In the genomic region with DNA sequence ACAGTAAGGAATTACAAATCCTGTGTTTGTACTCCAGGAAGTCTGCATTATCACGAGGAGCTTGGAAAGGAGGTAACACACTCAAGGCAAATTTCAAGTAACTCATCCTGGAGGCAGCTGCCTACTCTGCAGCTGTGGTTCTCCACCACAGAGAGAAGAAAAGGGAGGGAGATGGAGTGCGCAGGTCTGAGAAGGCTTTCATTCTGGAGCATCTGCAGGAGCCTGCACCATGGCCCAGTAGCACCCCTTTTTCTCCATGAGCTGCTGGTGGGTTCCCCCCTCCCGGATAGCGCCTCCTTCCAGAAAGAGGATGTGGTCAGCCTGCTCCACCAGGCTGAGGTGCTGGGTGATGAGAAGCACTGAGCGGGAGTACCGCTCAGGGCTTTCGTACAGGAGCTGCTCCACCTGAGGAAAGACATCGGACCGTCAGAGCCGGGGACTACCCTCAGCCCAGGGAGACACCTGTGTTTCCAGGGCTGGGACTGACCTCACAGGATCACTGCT, we compare ENCODE assay signal across 8 cellular contexts. TPM values are rescaled to one million over a fixed set of nuclear protein-coding genes. Genes with fewer than 3 reads are reported as not detected.
DNase-seq lines count a peak whose midpoint lies in the region; ATAC-seq, FAIRE-seq and TF ChIP-seq lines count a peak whose summit lies in the region.

No MANE protein-coding gene starts in this region.

- H3K4me1 ChIP-seq in esophagus muscularis mucosa (peaks cover 24 to 57% (median 33%) of the 10 kb centered on the region in 4 donors), kidney (ENCODE audit: control insufficient read depth in 1 of 2, insufficient read depth in 1 of 2, low read depth in 1 of 2, low read length in 2 of 2) (peaks cover 0 to 15% of the 10 kb centered on the region in 2 donors)

- FAIRE-seq in kidney (lab: Jason Lieb, UNC), result no peak

- no peak for TF ChIP-seq CTCF in esophagus muscularis mucosa (IDR thresholded peaks at IDR 0.05)
- TF ChIP-seq CTCF in kidney (IDR thresholded peaks at IDR 0.05; ENCODE audit: borderline replicate concordance, extremely low read depth, insufficient read depth), result no peak

- DNase-seq in T-cell, result peak in 30 of 34 experiments; percentile 11 to 62 (median 36)
- peak; percentile 66 for DNase-seq in esophagus muscularis mucosa (ENCODE audit: extremely low spot score)
- DNase-seq in NCI-H2081 treated with DMSO at 0.1 percent for 48 hours (lab: John Stamatoyannopoulos, UW), result no peak
- DNase-seq in DMS114 treated with DMSO at 0.1 percent for 48 hours (lab: John Stamatoyannopoulos, UW; ENCODE audit: unreplicated experiment), result no peak
- no peak for DNase-seq in kidney

- 78% methylated on average over 9 of the region's 10 CpGs for WGBS in esophagus muscularis mucosa

- H3K27me3 ChIP-seq in esophagus muscularis mucosa, result no peaks in the 10 kb centered on the region

- peak overlapping the region in 1 of 2 donors; percentile 98 for H3K9ac ChIP-seq in kidney (ENCODE audit: low read length in 2 of 2)

- intact Hi-C loops in esophagus muscularis mucosa (cut with DNase I) (no loop called here), kidney (cut with DNase I) (no loop called here)

- H3K36me3 ChIP-seq in esophagus muscularis mucosa, result peaks cover 24 to 75% (median 62%) of the 10 kb centered on the region in 4 donors
- H3K36me3 ChIP-seq in kidney (ENCODE audit: control insufficient read depth in 1 of 2, insufficient read depth in 2 of 2, low read length in 2 of 2), result peaks cover 28 to 33% of the 10 kb centered on the region in 2 donors

- POLR2A ChIA-PET in T-cell (lab: Charles Lee), result interaction anchor here (0.7 to 2.9 kb wide), 8 partner anchors 8 to 126 kb away, joined by 3 to 47 read pairs (median 10); partner anchors contain the start of genes PSMB9 (in 2 of the 2), TAP1 (in 2 of the 2) and BRD2 (in 1 of the 2)

- no peaks in the 10 kb centered on the region for H3K9me3 Mint-ChIP-seq in T-cell
- H3K9me3 Mint-ChIP-seq in stimulated activated memory B cell treated with anti-CD40 and anti-IgM and Interleukin-4, amounts not matched to agents 10 μg/mL and 1 μg/mL and 100 μg/mL, for 72 hours, result no peaks in the 10 kb centered on the region

- peak overlapping the region in 3 of 4 donors; percentile 85 to 92 (median 86) for H3K27ac ChIP-seq in esophagus muscularis mucosa (replicated peaks in 1 of 4)
- H3K27ac ChIP-seq in kidney (ENCODE audit: low read depth in 2 of 2, low read length in 2 of 2), result peak overlapping the region in 1 of 2 donors; percentile 97

- CTCF ChIA-PET in T-cell (lab: Charles Lee), result interaction anchor here (0.6 to 3.1 kb wide), 9 partner anchors 9 to 139 kb away, joined by 3 to 65 read pairs (median 3); partner anchors contain the start of genes PSMB9 (in 1 of the 2) and TAP1 (in 1 of the 2)

- H3K4me3 ChIP-seq in esophagus muscularis mucosa (peak overlapping the region; percentile 7 to 87 (median 76)), kidney (ENCODE audit: low read length in 2 of 2) (peak overlapping the region in 1 of 2 donors; percentile 93)

- no peak for TF ChIP-seq EP300 in esophagus muscularis mucosa (IDR thresholded peaks at IDR 0.05)

- H3K4me3 Mint-ChIP-seq in T-cell, result peak overlapping the region; percentile 98 to 100 (median 100)
- H3K4me3 Mint-ChIP-seq in stimulated activated memory B cell treated with anti-CD40 and anti-IgM and Interleukin-4, amounts not matched to agents 10 μg/mL and 1 μg/mL and 100 μg/mL, for 72 hours, result peak overlapping the region; percentile 98

- peak; percentile 65 for TF ChIP-seq POLR2A in GM19193 (IDR thresholded peaks at IDR 0.05; ENCODE audit: extremely low read depth, insufficient read depth, insufficient read length)
- TF ChIP-seq POLR2A in esophagus muscularis mucosa (IDR thresholded peaks at IDR 0.05; ENCODE audit: low read depth), result no peak

- H3K4me1 Mint-ChIP-seq in T-cell, result peaks cover 77 to 94% (median 81%) of the 10 kb centered on the region in 3 donors
- peaks cover 71% of the 10 kb centered on the region for H3K4me1 Mint-ChIP-seq in stimulated activated memory B cell treated with anti-CD40 and anti-IgM and Interleukin-4, amounts not matched to agents 10 μg/mL and 1 μg/mL and 100 μg/mL, for 72 hours

- H3K9me3 ChIP-seq in esophagus muscularis mucosa (no peaks in the 10 kb centered on the region), kidney (ENCODE audit: control insufficient read depth in 1 of 2, low read length in 2 of 2) (no peaks in the 10 kb centered on the region)

- peaks cover 74% of the 10 kb centered on the region for H3K36me3 Mint-ChIP-seq in T-cell
- H3K36me3 Mint-ChIP-seq in stimulated activated memory B cell treated with anti-CD40 and anti-IgM and Interleukin-4, amounts not matched to agents 10 μg/mL and 1 μg/mL and 100 μg/mL, for 72 hours, result peaks cover 90% of the 10 kb centered on the region

- no peaks in the 10 kb centered on the region for H3K27me3 Mint-ChIP-seq in T-cell
- no peaks in the 10 kb centered on the region for H3K27me3 Mint-ChIP-seq in stimulated activated memory B cell treated with anti-CD40 and anti-IgM and Interleukin-4, amounts not matched to agents 10 μg/mL and 1 μg/mL and 100 μg/mL, for 72 hours

- H3K27ac Mint-ChIP-seq in T-cell, result peak overlapping the region; percentile 100
- H3K27ac Mint-ChIP-seq in stimulated activated memory B cell treated with anti-CD40 and anti-IgM and Interleukin-4, amounts not matched to agents 10 μg/mL and 1 μg/mL and 100 μg/mL, for 72 hours, result peak overlapping the region; percentile 100

- peak; percentile 4 to 12 (median 9) for ATAC-seq in T-cell (replicated peaks in 1 of 4)
- peak; percentile 6 for ATAC-seq in stimulated activated memory B cell treated with anti-CD40 and anti-IgM and Interleukin-4, amounts not matched to agents 10 μg/mL and 1 μg/mL and 100 μg/mL, for 72 hours
- no peak for ATAC-seq in HG03175 (IDR thresholded peaks at IDR 0.05; ENCODE audit: unreplicated experiment)

RNA-seq across cellular contexts. Expression of gene PSMB8, which starts 1.6 kb away (rescaled TPM):
- total RNA-seq in T-cell, result 100 to 1,000 TPM; 131 to 171 (median 150) TPM
- total RNA-seq in esophagus muscularis mucosa, result 10 to 100 TPM; 25.7 to 38.4 (median 32.4) TPM
- total RNA-seq in kidney, result 79.6 TPM
- 90.6 TPM for polyA plus RNA-seq in kidney (ENCODE audit: insufficient read depth, low read depth, low replicate concordance)

RNA-seq across cellular contexts. Expression of gene TAP2, which starts 6.9 kb away (rescaled TPM):
- total RNA-seq in T-cell (100 to 1,000 TPM; 116 to 147 (median 140) TPM), esophagus muscularis mucosa (10 to 100 TPM in 3 of 4 donors, 1 to 10 TPM in 1; 8.6 to 16.3 (median 13.4) TPM), kidney (37.6 TPM)
- polyA plus RNA-seq in kidney (ENCODE audit: insufficient read depth, low read depth, low replicate concordance), result 25.4 TPM

RNA-seq across cellular contexts. Expression of gene TAP1, which starts 8.1 kb away (rescaled TPM):
- total RNA-seq in T-cell, result 100 to 1,000 TPM; 117 to 163 (median 147) TPM
- 10 to 100 TPM; 28.7 to 45.7 (median 34.8) TPM for total RNA-seq in esophagus muscularis mucosa
- 45.4 TPM for total RNA-seq in kidney
- 32.1 TPM for polyA plus RNA-seq in kidney (ENCODE audit: insufficient read depth, low read depth, low replicate concordance)

RNA-seq across cellular contexts. Expression of gene PSMB9, which starts 8.6 kb away (rescaled TPM):
- 100 to 1,000 TPM; 110 to 173 (median 134) TPM for total RNA-seq in T-cell
- 10 to 100 TPM in 3 of 4 donors, 1 to 10 TPM in 1; 9.1 to 26.2 (median 20.5) TPM for total RNA-seq in esophagus muscularis mucosa
- total RNA-seq in kidney, result 56.6 TPM
- polyA plus RNA-seq in kidney (ENCODE audit: insufficient read depth, low read depth, low replicate concordance), result 52.8 TPM

RNA-seq across cellular contexts. Expression of gene HLA-DOB, which starts 28.6 kb away (rescaled TPM):
- total RNA-seq in T-cell, result 1 to 10 TPM; 3.3 to 8.2 (median 3.9) TPM
- total RNA-seq in esophagus muscularis mucosa, result under 1 TPM in 3 of 4 donors, not detected in 1; 0.19 to 0.33 (median 0.29) TPM
- 6.1 TPM for total RNA-seq in kidney
- polyA plus RNA-seq in kidney (ENCODE audit: insufficient read depth, low read depth, low replicate concordance), result 1.9 TPM

Comparison
In these comparisons a context has a peak if more than half of its experiments do, and no peak if none do; other contexts are left out.
1. DNase-seq: peak in T-cell (30 of 34) and esophagus muscularis mucosa (single experiment); none in NCI-H2081 treated with DMSO at 0.1 percent for 48 hours (single experiment), DMS114 treated with DMSO at 0.1 percent for 48 hours (single experiment) and kidney (single experiment).